Comparison of ENCODE assay signal across 1 cellular context in genomic region chr17:82098939-82099765, GRCh38.
TF ChIP-seq lines count a peak whose summit lies in the region.

No MANE protein-coding gene starts in this region.

TF ChIP-seq in K562, 482 proteins besides CTCF, POLR2A, EP300 and RAD21 (continued from another document and continues in another):
- TF ChIP-seq ETS1 (conservative IDR thresholded peaks at IDR 0.05; ENCODE audit: control insufficient read depth, low read depth, low read length) (no peak), NFE2L1 (tag; IDR thresholded peaks at IDR 0.05; ENCODE audit: borderline replicate concordance, low read depth) (no peak), NONO (IDR thresholded peaks at IDR 0.05; ENCODE audit: low read depth in 2 of 2, low read length in 1 of 2) (peak in 1 of 2 experiments; percentile 14; a peak in 1 of 4 replicates), ZNF134 (CRISPR knock-in tag; conservative IDR thresholded peaks at IDR 0.05) (no peak), SMAD1 (IDR thresholded peaks at IDR 0.05; ENCODE audit: low read depth, low read length, partially characterized antibody) (no peak), CBX8 (IDR thresholded peaks at IDR 0.05; ENCODE audit: borderline replicate concordance, extremely low read depth, low read depth, low read length, poor library complexity, severe bottlenecking) (no peak), DDX20 (tag; IDR thresholded peaks at IDR 0.05; ENCODE audit: low read depth) (no peak), ZNF780A (CRISPR knock-in tag; IDR thresholded peaks at IDR 0.05) (no peak), RBM34 (IDR thresholded peaks at IDR 0.05; ENCODE audit: borderline replicate concordance, insufficient read depth, low read length) (no peak; the same call in 1 of the 2 replicates), XRCC3 (IDR thresholded peaks at IDR 0.05) (no peak), HDAC6 (IDR thresholded peaks at IDR 0.05; ENCODE audit: low read depth, low read length) (no peak), ZNF165 (CRISPR knock-in tag; IDR thresholded peaks at IDR 0.05; ENCODE audit: borderline replicate concordance) (no peak), ZNF263 (CRISPR knock-in tag; IDR thresholded peaks at IDR 0.05; ENCODE audit: borderline replicate concordance) (no peak), XRCC5 (IDR thresholded peaks at IDR 0.05; ENCODE audit: low read depth, low read length) (no peak), KLF10 (CRISPR knock-in tag; IDR thresholded peaks at IDR 0.05) (no peak), CREB5 (CRISPR knock-in tag; IDR thresholded peaks at IDR 0.05) (no peak), STAT5B (CRISPR knock-in tag; IDR thresholded peaks at IDR 0.05) (no peak), FOXJ3 (CRISPR knock-in tag; IDR thresholded peaks at IDR 0.05) (no peak), KDM2B (CRISPR knock-in tag; IDR thresholded peaks at IDR 0.05) (peak; percentile 61; the same call in 1 of the 2 replicates), ZHX1 (conservative IDR thresholded peaks at IDR 0.05; ENCODE audit: low read length) (no peak), TAF15 (IDR thresholded peaks at IDR 0.05; ENCODE audit: low read depth, low read length) (no peak), ZNF24 (IDR thresholded peaks at IDR 0.05) (no peak), GTF2A2 (tag; IDR thresholded peaks at IDR 0.05) (no peak), HDAC3 (IDR thresholded peaks at IDR 0.05; ENCODE audit: borderline replicate concordance, partially characterized antibody) (no peak), KDM4B (IDR thresholded peaks at IDR 0.05; ENCODE audit: borderline replicate concordance in 2 of 2, low read depth in 1 of 2) (0 out of 4 replicates have a peak, but pooled peaks of 1 of the 2 experiments have one; percentile 22), POLR3A (IDR thresholded peaks at IDR 0.05; ENCODE audit: borderline replicate concordance, extremely low read depth, insufficient read depth, insufficient read length) (no peak), NUFIP1 (IDR thresholded peaks at IDR 0.05; ENCODE audit: partially characterized antibody) (no peak), ZBTB9 (CRISPR knock-in tag; IDR thresholded peaks at IDR 0.05) (peak; percentile 67; the same call in 1 of the 2 replicates), SNIP1 (IDR thresholded peaks at IDR 0.05; ENCODE audit: low read depth) (no peak), SIN3A (IDR thresholded peaks at IDR 0.05; ENCODE audit: borderline replicate concordance in 2 of 2, control insufficient read depth in 1 of 2, low read depth in 2 of 2, low read length in 2 of 2) (0 out of 4 replicates have a peak, but pooled peaks of 1 of the 2 experiments have one; percentile 11), L3MBTL2 (IDR thresholded peaks at IDR 0.05) (peak; percentile 90), ZNF253 (CRISPR knock-in tag; conservative IDR thresholded peaks at IDR 0.05) (no peak), ZNF589 (CRISPR knock-in tag; IDR thresholded peaks at IDR 0.05; ENCODE audit: low read depth) (peak; percentile 45; the same call in 1 of the 2 replicates), KAT8 (IDR thresholded peaks at IDR 0.05; ENCODE audit: low read depth) (no peak), FOXM1 (IDR thresholded peaks at IDR 0.05; ENCODE audit: low read depth) (no peak), FOXM1 (CRISPR knock-in tag; IDR thresholded peaks at IDR 0.05; ENCODE audit: low read depth) (0 out of 2 replicates have a peak, but pooled peaks have one; percentile 2), CGGBP1 (CRISPR knock-in tag; IDR thresholded peaks at IDR 0.05) (no peak), JUND (IDR thresholded peaks at IDR 0.05; ENCODE audit: borderline replicate concordance, low read depth, low read length) (no peak), JUND (tag; IDR thresholded peaks at IDR 0.05; ENCODE audit: borderline replicate concordance, low read depth, low read length) (no peak), SPI1 (IDR thresholded peaks at IDR 0.05; ENCODE audit: borderline replicate concordance, low read depth, low read length) (0 out of 2 replicates have a peak, but pooled peaks have one; percentile 18), ARID1B (IDR thresholded peaks at IDR 0.05) (no peak), ZBTB7A (IDR thresholded peaks at IDR 0.05; ENCODE audit: borderline replicate concordance, control insufficient read depth, low read depth, low read length) (0 out of 2 replicates have a peak, but pooled peaks have one; percentile 14), RNF219 (CRISPR knock-in tag; IDR thresholded peaks at IDR 0.05) (no peak), NKRF (IDR thresholded peaks at IDR 0.05; ENCODE audit: borderline replicate concordance) (peak; percentile 50; the same call in 1 of the 2 replicates), JUN (IDR thresholded peaks at IDR 0.05; ENCODE audit: borderline replicate concordance, low read depth, low read length) (no peak), JUN (CRISPR knock-in tag; IDR thresholded peaks at IDR 0.05; ENCODE audit: borderline replicate concordance) (0 out of 2 replicates have a peak, but pooled peaks have one; percentile 18), ZNF232 (CRISPR knock-in tag; IDR thresholded peaks at IDR 0.05) (no peak; the same call in 1 of the 2 replicates), MCM2 (IDR thresholded peaks at IDR 0.05; ENCODE audit: low read depth) (no peak), NRF1 (conservative IDR thresholded peaks at IDR 0.05 in 1 of 2, IDR thresholded peaks at IDR 0.05 in 1 of 2) (peak in 1 of 2 experiments; percentile 82; a peak in 3 of 4 replicates), FOXK2 (conservative IDR thresholded peaks at IDR 0.05 in 1 of 2, IDR thresholded peaks at IDR 0.05 in 1 of 2; ENCODE audit: low read depth in 2 of 2) (no peak), FOXO4 (CRISPR knock-in tag; IDR thresholded peaks at IDR 0.05) (0 out of 2 replicates have a peak, but pooled peaks have one; percentile 72), ZNF561 (CRISPR knock-in tag; conservative IDR thresholded peaks at IDR 0.05) (no peak), PHF8 (IDR thresholded peaks at IDR 0.05; ENCODE audit: borderline replicate concordance, low read length) (peak; percentile 73; the same call in 1 of the 2 replicates), CREB3 (tag; conservative IDR thresholded peaks at IDR 0.05; ENCODE audit: low read depth) (peak; percentile 78), ELK1 (CRISPR knock-in tag; IDR thresholded peaks at IDR 0.05) (no peak), PML (IDR thresholded peaks at IDR 0.05; ENCODE audit: low read length) (no peak)
